Comparison of ENCODE assay signal across 10 cellular contexts in the genomic region with DNA sequence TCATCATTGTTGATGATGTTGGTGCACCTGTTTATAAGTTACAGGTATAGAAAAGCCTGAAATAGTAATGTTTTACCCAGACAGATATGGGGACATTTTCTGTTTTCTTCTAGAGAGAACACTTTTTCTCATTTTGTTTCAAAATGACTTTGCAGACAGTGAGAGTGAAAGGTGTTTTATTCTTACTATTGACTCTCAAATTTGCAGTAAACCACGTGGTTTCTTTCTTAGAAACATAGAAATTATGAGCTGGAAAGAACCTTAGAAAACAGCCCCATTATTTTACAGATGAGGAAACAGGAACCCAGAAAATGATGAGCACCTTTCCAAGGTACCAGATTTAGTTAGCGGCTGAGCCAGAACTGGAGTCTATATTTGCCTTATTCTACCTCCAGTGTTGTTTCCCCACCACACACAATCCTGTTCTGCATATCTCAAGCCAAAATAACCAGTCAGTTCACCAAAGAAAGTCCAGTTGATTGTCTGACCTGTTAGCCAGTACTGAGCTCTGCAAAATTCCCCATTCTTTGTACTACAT.
A peak's percentile ranks its signal among the peaks of the same experiment; 100 is the strongest.
DNase-seq lines count a peak whose midpoint lies in the region; ATAC-seq and TF ChIP-seq lines count a peak whose summit lies in the region.
"Had no signal": no experiment of that assay in that cellular context is flagged by ENCODE, and none has a peak within 500 bp of the region (broad histone marks: within the 10 kb centered on the region; RNA-seq: fewer than 3 reads in every experiment).

No MANE protein-coding gene starts in this region.

- peaks cover 10% of the 10 kb centered on the region for H3K27me3 Mint-ChIP-seq in activated T-cell treated with anti-CD3 and anti-CD28 coated beads, Interleukin-2, amount 50 U/mL, for 72 hours (ENCODE audit: low read depth)
- H3K27me3 Mint-ChIP-seq: naive thymus-derived CD8-positive, alpha-beta T cell had no signal

- peak; percentile 92 to 94 for ATAC-seq in activated T-cell treated with anti-CD3 and anti-CD28 coated beads, Interleukin-2, amount 50 U/mL, for 72 hours (replicated peaks in 1 of 2)
- ATAC-seq in GM21717 (IDR thresholded peaks at IDR 0.05; ENCODE audit: unreplicated experiment) = peak; percentile 91
- ATAC-seq in HG03196 (IDR thresholded peaks at IDR 0.05; ENCODE audit: unreplicated experiment) = peak; percentile 95
- ATAC-seq in stimulated activated naive CD8-positive, alpha-beta T cell treated with anti-CD3 and anti-CD28 coated beads, Interleukin-15, Interleukin-2, amounts not matched to agents 100 U/mL and 50 U/mL, for 24 hours = peak; percentile 85
- ATAC-seq: naive thymus-derived CD8-positive, alpha-beta T cell had no signal

- H3K27me3 ChIP-seq in BE2C = no peaks in the 10 kb centered on the region

- peak overlapping the region; percentile 49 to 53 for H3K4me3 Mint-ChIP-seq in activated T-cell treated with anti-CD3 and anti-CD28 coated beads, Interleukin-2, amount 50 U/mL, for 72 hours
- H3K4me3 Mint-ChIP-seq: naive thymus-derived CD8-positive, alpha-beta T cell had no signal

- peaks cover 56% of the 10 kb centered on the region for H3K4me1 Mint-ChIP-seq in activated T-cell treated with anti-CD3 and anti-CD28 coated beads, Interleukin-2, amount 50 U/mL, for 72 hours (ENCODE audit: low read depth)

- no peaks in the 10 kb centered on the region for H3K36me3 ChIP-seq in BE2C

- H3K9me3 ChIP-seq in BE2C = no peaks in the 10 kb centered on the region

- H3K4me3 ChIP-seq in BE2C (ENCODE audit: low read depth, low read length) = no peak overlapping the region

- peak; percentile 31 to 45 for DNase-seq in activated T-cell treated with anti-CD3 and anti-CD28 coated beads, Interleukin-2, amount 50 U/mL, for 72 hours
- DNase-seq in activated T-cell treated with anti-CD3 and anti-CD28 coated beads, Interleukin-2, amount 50 U/mL, for 1 hour = no peak
- DNase-seq in stimulated activated naive CD8-positive, alpha-beta T cell treated with anti-CD3 and anti-CD28 coated beads, Interleukin-15, Interleukin-2, amounts not matched to agents 100 U/mL and 50 U/mL, for 24 hours = no peak
- no peak for DNase-seq in BE2C
- no peak for DNase-seq in NCI-H526 treated with DMSO at 0.1 percent for 48 hours (lab: John Stamatoyannopoulos, UW)
- DNase-seq in NCI-H446 treated with DMSO at 0.1 percent for 48 hours (lab: John Stamatoyannopoulos, UW) = no peak
- DNase-seq: naive thymus-derived CD8-positive, alpha-beta T cell; NCI-H526 had no signal

- H3K27ac Mint-ChIP-seq in activated T-cell treated with anti-CD3 and anti-CD28 coated beads, Interleukin-2, amount 50 U/mL, for 72 hours = peak overlapping the region; percentile 97
- H3K27ac Mint-ChIP-seq: naive thymus-derived CD8-positive, alpha-beta T cell had no signal

- no peaks in the 10 kb centered on the region for H3K4me1 ChIP-seq in BE2C

- peaks cover 4 to 6% of the 10 kb centered on the region in 2 donors for H3K9me3 Mint-ChIP-seq in activated T-cell treated with anti-CD3 and anti-CD28 coated beads, Interleukin-2, amount 50 U/mL, for 72 hours

- no peak for TF ChIP-seq CTCF in BE2C (IDR thresholded peaks at IDR 0.05; ENCODE audit: low read depth, low read length)

- H3K36me3 Mint-ChIP-seq in activated T-cell treated with anti-CD3 and anti-CD28 coated beads, Interleukin-2, amount 50 U/mL, for 72 hours (ENCODE audit: insufficient read depth in 2 of 2) = peaks cover 8 to 20% of the 10 kb centered on the region in 2 donors

Comparison
In these comparisons a context has a peak if more than half of its experiments do, and no peak if none do; other contexts are left out.
1. DNase-seq: peak in activated T-cell treated with anti-CD3 and anti-CD28 coated beads, Interleukin-2, amount 50 U/mL, for 72 hours (2 of 2); none in activated T-cell treated with anti-CD3 and anti-CD28 coated beads, Interleukin-2, amount 50 U/mL, for 1 hour (single experiment), stimulated activated naive CD8-positive, alpha-beta T cell treated with anti-CD3 and anti-CD28 coated beads, Interleukin-15, Interleukin-2, amounts not matched to agents 100 U/mL and 50 U/mL, for 24 hours (single experiment), BE2C (single experiment), NCI-H526 treated with DMSO at 0.1 percent for 48 hours (single experiment) and NCI-H446 treated with DMSO at 0.1 percent for 48 hours (single experiment).
2. Peak in every context shown above with its lines, with median percentiles within 50 percentile points of each other: ATAC-seq.